In the genomic region with DNA sequence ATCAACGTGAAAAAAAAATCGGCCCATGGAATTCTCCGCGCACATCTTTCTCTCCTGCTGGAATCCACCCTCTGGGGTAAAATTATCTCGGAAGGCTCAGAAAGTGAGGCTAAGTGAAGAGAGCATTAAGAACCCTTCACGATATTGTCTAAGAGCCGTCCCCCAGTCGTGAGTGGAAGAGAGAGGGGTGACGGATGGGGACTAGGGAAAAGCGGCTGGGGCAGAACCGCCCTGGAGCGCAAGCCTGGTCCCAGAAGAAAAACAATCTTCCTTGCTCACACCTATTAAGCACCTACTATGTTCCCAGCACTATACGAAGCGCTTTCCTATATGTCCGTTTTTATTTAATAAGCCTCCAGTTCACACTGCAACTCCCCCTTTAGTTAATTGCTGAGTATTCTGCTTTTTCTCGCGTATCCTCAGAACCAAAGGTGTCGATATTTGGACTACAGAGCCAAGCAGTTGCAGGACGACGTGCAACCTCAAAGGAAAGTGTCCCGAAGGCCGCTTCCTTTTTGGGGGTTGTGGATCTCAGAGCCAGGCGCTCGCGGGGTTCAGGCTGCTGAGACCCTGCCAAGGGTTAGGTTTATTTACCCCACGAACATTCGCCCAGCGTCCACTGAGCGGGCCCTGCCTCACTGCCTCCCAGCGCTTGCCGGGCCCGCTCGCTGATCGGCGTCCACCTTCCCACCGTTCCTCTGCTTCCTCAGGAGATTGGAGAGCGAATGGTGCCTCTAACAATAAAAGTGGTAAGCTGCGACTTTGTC, we compare ENCODE assay signal across 9 cellular contexts. TPM values are rescaled to one million over a fixed set of nuclear protein-coding genes. Genes with fewer than 3 reads are reported as not detected.
A peak's percentile ranks its signal among the peaks of the same experiment; 100 is the strongest.
DNase-seq lines count a peak whose midpoint lies in the region; ATAC-seq and TF ChIP-seq lines count a peak whose summit lies in the region.
"Had no signal": no experiment of that assay in that cellular context is flagged by ENCODE, and none has a peak within 500 bp of the region (broad histone marks: within the 10 kb centered on the region; RNA-seq: fewer than 3 reads in every experiment).

No MANE protein-coding gene starts in this region.

- peaks cover 12% of the 10 kb centered on the region for H3K4me1 ChIP-seq in thymus (ENCODE audit: control insufficient read depth, insufficient read depth, low read length)

- peaks cover 69% of the 10 kb centered on the region for H3K27me3 Mint-ChIP-seq in T-helper 2 cell treated with Interferon-gamma antibody and Interleukin-4, amounts not matched to agents 5 μg/mL and 100 μg/mL, for 36 hours (ENCODE audit: low read depth)

- peaks cover 31% of the 10 kb centered on the region for H3K27me3 ChIP-seq in thymus (ENCODE audit: control insufficient read depth, insufficient read depth)

- H3K36me3 Mint-ChIP-seq in T-helper 2 cell treated with Interferon-gamma antibody and Interleukin-4, amounts not matched to agents 5 μg/mL and 100 μg/mL, for 36 hours (ENCODE audit: low read depth), result peaks cover under 1% of the 10 kb centered on the region

- peaks cover 18% of the 10 kb centered on the region for H3K4me1 Mint-ChIP-seq in T-helper 2 cell treated with Interferon-gamma antibody and Interleukin-4, amounts not matched to agents 5 μg/mL and 100 μg/mL, for 36 hours (ENCODE audit: low read depth)

- peak overlapping the region; percentile 53 for H3K4me3 ChIP-seq in astrocyte of the spinal cord (ENCODE audit: low read depth, low read length)
- peak overlapping the region; percentile 42 for H3K4me3 ChIP-seq in thymus (ENCODE audit: low read length)

- no peaks in the 10 kb centered on the region for H3K9me3 Mint-ChIP-seq in T-helper 2 cell treated with Interferon-gamma antibody and Interleukin-4, amounts not matched to agents 5 μg/mL and 100 μg/mL, for 36 hours

- no peak for TF ChIP-seq CTCF in astrocyte of the spinal cord (IDR thresholded peaks at IDR 0.05; ENCODE audit: low read depth, low read length)

- WGBS in thymus, result 10% methylated on average over 38 of the region's 38 CpGs

- H3K27ac ChIP-seq in thymus (ENCODE audit: low read depth), result no peak overlapping the region
- H3K27ac ChIP-seq: C4-2B had no signal

- DNase-seq in T-helper 2 cell treated with Interferon-gamma antibody and Interleukin-4, amounts not matched to agents 5 μg/mL and 100 μg/mL, for 36 hours (ENCODE audit: low spot score), result no peak
- DNase-seq in T-helper 2 cell, result no peak
- peak; percentile 15 for DNase-seq in astrocyte of the spinal cord (ENCODE audit: low read depth, low spot score)
- no peak for DNase-seq in left lobe of liver (ENCODE audit: low spot score)
- no peak for DNase-seq in HCEC 1CT
- DNase-seq in cerebellar nuclear complex (lab: John Stamatoyannopoulos, UW), result no peak
- DNase-seq in DMS 273 treated with DMSO at 0.1 percent for 48 hours (lab: John Stamatoyannopoulos, UW), result no peak

- no peak overlapping the region for H3K27ac Mint-ChIP-seq in T-helper 2 cell treated with Interferon-gamma antibody and Interleukin-4, amounts not matched to agents 5 μg/mL and 100 μg/mL, for 36 hours

- in situ Hi-C loops in astrocyte of the spinal cord (cut with HindIII; ENCODE audit: low sequenced_read_pairs), result no loop called here

- H3K36me3 ChIP-seq in thymus (ENCODE audit: control insufficient read depth, insufficient read depth), result no peaks in the 10 kb centered on the region

- H3K9me3 ChIP-seq in thymus (ENCODE audit: control insufficient read depth), result no peaks in the 10 kb centered on the region

- H3K4me3 Mint-ChIP-seq in T-helper 2 cell treated with Interferon-gamma antibody and Interleukin-4, amounts not matched to agents 5 μg/mL and 100 μg/mL, for 36 hours, result peak overlapping the region; percentile 78

- ATAC-seq in left lobe of liver, result peak; percentile 40

RNA-seq across cellular contexts. Expression of gene MGARP, which starts 0.9 kb away (rescaled TPM):
- 0.13 TPM for total RNA-seq in left lobe of liver
- polyA plus RNA-seq in thymus, result 0.80 TPM

RNA-seq across cellular contexts. Expression of gene NAA15, which starts 22.2 kb away (rescaled TPM):
- total RNA-seq in left lobe of liver, result 11.3 TPM
- 9.9 TPM for polyA plus RNA-seq in thymus

RNA-seq across cellular contexts. Expression of gene NDUFC1, which starts 23.1 kb away (rescaled TPM):
- total RNA-seq in left lobe of liver, result 29.1 TPM
- 113 TPM for polyA plus RNA-seq in thymus
